Comparison of ENCODE assay signal across 26 cellular contexts in the genomic region with DNA sequence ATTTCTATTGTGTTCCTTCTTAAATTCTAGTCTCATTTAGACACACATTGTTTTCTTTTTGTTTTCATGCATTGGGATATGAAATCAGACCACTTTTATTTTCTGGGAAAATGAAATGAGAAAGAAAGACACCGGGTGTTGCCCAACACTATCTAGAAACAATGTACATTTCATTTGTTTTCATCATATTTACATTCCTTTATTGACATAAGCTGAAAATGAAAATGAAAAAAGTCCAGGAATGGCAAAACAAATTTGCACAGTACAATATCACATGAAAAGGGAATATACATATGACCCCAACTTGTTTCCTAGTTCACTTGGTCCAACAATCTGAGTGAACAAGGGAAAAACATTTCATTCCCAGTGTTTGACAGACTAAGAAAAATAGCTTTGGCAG. TPM values are rescaled to one million over a fixed set of nuclear protein-coding genes. Genes with fewer than 3 reads are reported as not detected.
DNase-seq lines count a peak whose midpoint lies in the region; ATAC-seq, FAIRE-seq and TF ChIP-seq lines count a peak whose summit lies in the region.
"Had no signal": no experiment of that assay in that cellular context is flagged by ENCODE, and none has a peak within 500 bp of the region (broad histone marks: within the 10 kb centered on the region; RNA-seq: fewer than 3 reads in every experiment).

No MANE protein-coding gene starts in this region.

- H3K9ac ChIP-seq in GM23248, result no peak overlapping the region
- H3K9ac ChIP-seq in adipocyte (ENCODE audit: low read length), result no peak overlapping the region
- H3K9ac ChIP-seq: BLaER1 treated with 17β-estradiol and CSF1 and Interleukin-3, amounts not matched to agents 10 nM and 100 nM had no signal

- no peak overlapping the region for H3K4me3 ChIP-seq in GM23248
- H3K4me3 ChIP-seq in adipocyte (ENCODE audit: low read length), result no peak overlapping the region
- no peak overlapping the region for H3K4me3 ChIP-seq in fibroblast of the aortic adventitia (ENCODE audit: low read depth, low read length)
- no peak overlapping the region for H3K4me3 ChIP-seq in upper lobe of left lung
- H3K4me3 ChIP-seq: A549; BLaER1 treated with 17β-estradiol and CSF1 and Interleukin-3, amounts not matched to agents 10 nM and 100 nM; GM12878; GM23338 had no signal

- no peak for TF ChIP-seq POLR2A in upper lobe of left lung (IDR thresholded peaks at IDR 0.05)

- ATAC-seq in upper lobe of left lung (ENCODE audit: low FRiP score in 2 of 2), result no peak
- ATAC-seq: A549, GM12878, GM23338, HCT116 had no signal

- H3K4me2 ChIP-seq in GM23248 (ENCODE audit: unreplicated experiment), result no peak overlapping the region
- H3K4me2 ChIP-seq: A549; BLaER1 treated with 17β-estradiol and CSF1 and Interleukin-3, amounts not matched to agents 10 nM and 100 nM; GM23338 had no signal

- TF ChIP-seq CTCF in fibroblast of the aortic adventitia (IDR thresholded peaks at IDR 0.05; ENCODE audit: insufficient read depth, low read length), result no peak
- TF ChIP-seq CTCF in glutamatergic neuron (IDR thresholded peaks at IDR 0.05; ENCODE audit: partially characterized antibody, unreplicated experiment), result no peak
- TF ChIP-seq CTCF in upper lobe of left lung (IDR thresholded peaks at IDR 0.05), result no peak

- DNase-seq in DMS53 (lab: John Stamatoyannopoulos, UW), result peak; percentile 49
- no peak for DNase-seq in GM23248
- DNase-seq in adipocyte (ENCODE audit: low read depth), result peak; percentile 61
- peak; percentile 24 for DNase-seq in fibroblast of the aortic adventitia (ENCODE audit: low read depth)
- DNase-seq in glutamatergic neuron, result no peak
- DNase-seq in frontal cortex (ENCODE audit: low spot score in 2 of 2), result no peak
- DNase-seq in upper lobe of left lung, result no peak
- no peak for DNase-seq in SHP77 (lab: John Stamatoyannopoulos, UW)
- DNase-seq: 8988T; ACHN; AML-193; BE2C; Calu3; CD4-positive, alpha-beta memory T cell; COR-L47; DMS79; EL; GDM1; H9 had no signal

- no peaks in the 10 kb centered on the region for H3K79me2 ChIP-seq in GM23248 (ENCODE audit: insufficient read depth)

- H3K36me3 ChIP-seq in GM23248 (ENCODE audit: low read depth) (peaks cover 36% of the 10 kb centered on the region), adipocyte (ENCODE audit: control insufficient read depth, insufficient read depth, low read length, severe bottlenecking) (no peaks in the 10 kb centered on the region), upper lobe of left lung (no peaks in the 10 kb centered on the region)
- H3K36me3 ChIP-seq: BE2C; BLaER1 treated with 17β-estradiol and CSF1 and Interleukin-3, amounts not matched to agents 10 nM and 100 nM had no signal

- no peaks in the 10 kb centered on the region for H4K20me1 ChIP-seq in GM23248 (ENCODE audit: insufficient read depth)
- H4K20me1 ChIP-seq: BLaER1 treated with 17β-estradiol and CSF1 and Interleukin-3, amounts not matched to agents 10 nM and 100 nM had no signal

- H3K9me2 ChIP-seq in GM23248 (ENCODE audit: insufficient read depth), result no peaks in the 10 kb centered on the region

- H3K4me1 Mint-ChIP-seq in glutamatergic neuron (ENCODE audit: low read depth, unreplicated experiment), result no peaks in the 10 kb centered on the region
- H3K4me1 Mint-ChIP-seq: GM23338, H9 had no signal

- no peak for FAIRE-seq in frontal cortex (lab: Jason Lieb, UNC)
- FAIRE-seq: GM12878, GM19239 had no signal

- H3K36me3 Mint-ChIP-seq in glutamatergic neuron (ENCODE audit: unreplicated experiment), result peaks cover 8% of the 10 kb centered on the region

- H3K4me3 Mint-ChIP-seq in glutamatergic neuron (ENCODE audit: unreplicated experiment), result no peak overlapping the region
- H3K4me3 Mint-ChIP-seq: CD4-positive, alpha-beta memory T cell; GM23338; H9 had no signal

- peaks cover 1% of the 10 kb centered on the region for H3K9me3 Mint-ChIP-seq in glutamatergic neuron (ENCODE audit: unreplicated experiment)

- TF ChIP-seq EP300 in upper lobe of left lung (IDR thresholded peaks at IDR 0.05), result no peak

- 0 out of 2 replicates have a peak, but pooled peaks cover 4% of the 10 kb centered on the region for H3K4me1 ChIP-seq in GM23248 (ENCODE audit: insufficient read depth)
- no peaks in the 10 kb centered on the region for H3K4me1 ChIP-seq in adipocyte (ENCODE audit: control insufficient read depth, insufficient read depth, low read length)
- H3K4me1 ChIP-seq in upper lobe of left lung, result no peaks in the 10 kb centered on the region
- H3K4me1 ChIP-seq: A549; BE2C; BLaER1 treated with 17β-estradiol and CSF1 and Interleukin-3, amounts not matched to agents 10 nM and 100 nM had no signal

- H3K27me3 ChIP-seq in GM23248 (replicated peaks; ENCODE audit: insufficient read depth) (no peaks in the 10 kb centered on the region), adipocyte (replicated peaks; ENCODE audit: control insufficient read depth, insufficient read depth, low read length) (no peaks in the 10 kb centered on the region), upper lobe of left lung (no peaks in the 10 kb centered on the region)
- H3K27me3 ChIP-seq: BE2C; BLaER1 treated with 17β-estradiol and CSF1 and Interleukin-3, amounts not matched to agents 10 nM and 100 nM had no signal

- H3K27ac ChIP-seq in GM23248, result peak overlapping the region; percentile 1; the same call in 1 of the 2 replicates
- H3K27ac ChIP-seq in upper lobe of left lung, result no peak overlapping the region
- H3K27ac ChIP-seq: A549; BLaER1 treated with 17β-estradiol and CSF1 and Interleukin-3, amounts not matched to agents 10 nM and 100 nM had no signal

- no peak overlapping the region for H3K27ac Mint-ChIP-seq in glutamatergic neuron (ENCODE audit: unreplicated experiment)
- H3K27ac Mint-ChIP-seq: CD4-positive, alpha-beta memory T cell; GM23338; H9 had no signal

- H3K27me3 Mint-ChIP-seq in glutamatergic neuron (ENCODE audit: unreplicated experiment), result peaks cover 3% of the 10 kb centered on the region

- 96 to 100% methylated on average over 1 of the region's 1 CpG for WGBS in GM23248 (ENCODE audit: low coverage in 1 of 2, low lambda C conversion rate in 2 of 2, missing lambda C conversion rate in 2 of 2), 2 experiments
- WGBS in upper lobe of left lung, 2 donors, result 75 to 82% methylated on average over 1 of the region's 1 CpG

- no peak overlapping the region for H2AFZ ChIP-seq in GM23248
- H2AFZ ChIP-seq: GM23338 had no signal

- no peaks in the 10 kb centered on the region for H3K9me3 ChIP-seq in GM23248 (ENCODE audit: low read depth)
- H3K9me3 ChIP-seq in adipocyte (ENCODE audit: control insufficient read depth, low read length), result peaks cover 14% of the 10 kb centered on the region
- no peaks in the 10 kb centered on the region for H3K9me3 ChIP-seq in upper lobe of left lung
- H3K9me3 ChIP-seq: BE2C had no signal

- peaks cover 81% of the 10 kb centered on the region for H3F3A ChIP-seq in GM23248 (ENCODE audit: insufficient read depth)

- in situ Hi-C loops in GM23248 (cut with MboI), result loop anchor here (10.0 kb wide), 2 partner anchors 233 to 333 kb away; no protein-coding TSS in a partner anchor

RNA-seq across cellular contexts. Expression of a gene that starts 20.7 kb away (rescaled TPM):
- total RNA-seq in GM23248 (2014; rRNA removed; shearing (Covaris generic)), result 1.8 TPM in 2 replicates
- polyA plus RNA-seq in GM23248 (2016; fragmentation: Nextera tagmentation; extraction: Ambion mirVana), result 0.80 and 1.3 TPM in 2 replicates
- total RNA-seq in fibroblast of the aortic adventitia (ENCODE audit: low replicate concordance) (4.5 and 18.3 TPM in 2 replicates), glutamatergic neuron (ENCODE audit: unreplicated experiment) (not detected), frontal cortex (under 0.01 TPM), upper lobe of left lung (not detected)
- total RNA-seq: CD4-positive, alpha-beta memory T cell; GM12878; H4; H9 had no signal
- polyA plus RNA-seq: CD4-positive, alpha-beta memory T cell; GM12878; GM23338 had no signal

RNA-seq across cellular contexts. Expression of a gene that starts 21.1 kb away (rescaled TPM):
- total RNA-seq in GM23248 (2014; rRNA removed; shearing (Covaris generic)), result not detected in 2 replicates
- 1.1 and 1.6 TPM in 2 replicates for polyA plus RNA-seq in GM23248 (2016; fragmentation: Nextera tagmentation; extraction: Ambion mirVana)
- not detected in 2 replicates for total RNA-seq in fibroblast of the aortic adventitia (ENCODE audit: low replicate concordance)
- total RNA-seq in glutamatergic neuron (ENCODE audit: unreplicated experiment), result not detected
- not detected for total RNA-seq in frontal cortex
- total RNA-seq in upper lobe of left lung, result under 1 TPM in 2 of 6 donors, not detected in 4; 0.26 to 0.30 TPM
- total RNA-seq: Calu3; CD4-positive, alpha-beta memory T cell; GM12878; GM23338; H4; H9 had no signal
- polyA plus RNA-seq: A549; CD4-positive, alpha-beta memory T cell; GM12878; GM23338 had no signal

RNA-seq across cellular contexts. Expression of a gene that starts 52.5 kb away (rescaled TPM):
- total RNA-seq in GM23248 (2014; rRNA removed; shearing (Covaris generic)), result not detected in 2 replicates
- polyA plus RNA-seq in GM23248 (2016; fragmentation: Nextera tagmentation; extraction: Ambion mirVana), result not detected in 2 replicates
- total RNA-seq in fibroblast of the aortic adventitia (ENCODE audit: low replicate concordance) (not detected in 2 replicates), glutamatergic neuron (ENCODE audit: unreplicated experiment) (not detected), frontal cortex (not detected), upper lobe of left lung (not detected)
- total RNA-seq: Calu3; CD4-positive, alpha-beta memory T cell; GM12878; GM23338; H4; H9 had no signal
- polyA plus RNA-seq: A549; CD4-positive, alpha-beta memory T cell; GM12878; GM23338 had no signal

Comparison
In these comparisons a context has a peak if more than half of its experiments do, and no peak if none do; other contexts are left out.
1. DNase-seq: peak in DMS53 (single experiment), adipocyte (single experiment) and fibroblast of the aortic adventitia (single experiment); none in GM23248 (single experiment), glutamatergic neuron (single experiment), frontal cortex (0 of 2), upper lobe of left lung (0 of 2) and SHP77 (0 of 2).